17 cellular contexts compared by ENCODE assay signal in genomic region chr20:37853823-37854375, GRCh38.
A peak's percentile ranks its signal among the peaks of the same experiment; 100 is the strongest.
DNase-seq lines count a peak whose midpoint lies in the region; ATAC-seq lines count a peak whose summit lies in the region.
"Had no signal": no experiment of that assay in that cellular context is flagged by ENCODE, and none has a peak within 500 bp of the region (broad histone marks: within the 10 kb centered on the region; RNA-seq: fewer than 3 reads in every experiment).

No MANE protein-coding gene starts in this region.

- H3K4me1 Mint-ChIP-seq in T-helper 2 cell treated with Interferon-gamma antibody and Interleukin-4, amounts not matched to agents 5 μg/mL and 100 μg/mL, for 36 hours (ENCODE audit: low read depth) = peaks cover 2% of the 10 kb centered on the region

- no peaks in the 10 kb centered on the region for H3K9me3 Mint-ChIP-seq in T-helper 2 cell treated with Interferon-gamma antibody and Interleukin-4, amounts not matched to agents 5 μg/mL and 100 μg/mL, for 36 hours
- H3K9me3 Mint-ChIP-seq: activated CD8-positive, alpha-beta T cell treated with anti-CD3 and anti-CD28 coated beads for 36 hours; activated naive CD4-positive, alpha-beta T cell treated with anti-CD3 and anti-CD28 coated beads for 36 hours; nephron had no signal

- H3K4me3 Mint-ChIP-seq in T-helper 2 cell treated with Interferon-gamma antibody and Interleukin-4, amounts not matched to agents 5 μg/mL and 100 μg/mL, for 36 hours = no peak overlapping the region
- H3K4me3 Mint-ChIP-seq: activated CD8-positive, alpha-beta T cell treated with anti-CD3 and anti-CD28 coated beads for 36 hours; activated naive CD4-positive, alpha-beta T cell treated with anti-CD3 and anti-CD28 coated beads for 36 hours; brain; nephron had no signal

- no peaks in the 10 kb centered on the region for H3K27me3 Mint-ChIP-seq in T-helper 2 cell treated with Interferon-gamma antibody and Interleukin-4, amounts not matched to agents 5 μg/mL and 100 μg/mL, for 36 hours (ENCODE audit: low read depth)
- H3K27me3 Mint-ChIP-seq: activated CD8-positive, alpha-beta T cell treated with anti-CD3 and anti-CD28 coated beads for 36 hours had no signal

- peaks cover 12% of the 10 kb centered on the region for H3K36me3 Mint-ChIP-seq in T-helper 2 cell treated with Interferon-gamma antibody and Interleukin-4, amounts not matched to agents 5 μg/mL and 100 μg/mL, for 36 hours (ENCODE audit: low read depth)

- peak; percentile 80 for ATAC-seq in GM18502 (IDR thresholded peaks at IDR 0.05; ENCODE audit: poor library complexity, unreplicated experiment)
- peak; percentile 65 for ATAC-seq in GM19452 (IDR thresholded peaks at IDR 0.05; ENCODE audit: unreplicated experiment)
- ATAC-seq in HG02798 (IDR thresholded peaks at IDR 0.05; ENCODE audit: poor library complexity, unreplicated experiment) = peak; percentile 78
- ATAC-seq: activated CD8-positive, alpha-beta T cell treated with anti-CD3 and anti-CD28 coated beads for 36 hours had no signal

- peak overlapping the region; percentile 4 for H3K27ac Mint-ChIP-seq in T-helper 2 cell treated with Interferon-gamma antibody and Interleukin-4, amounts not matched to agents 5 μg/mL and 100 μg/mL, for 36 hours
- H3K27ac Mint-ChIP-seq: activated CD8-positive, alpha-beta T cell treated with anti-CD3 and anti-CD28 coated beads for 36 hours; activated naive CD4-positive, alpha-beta T cell treated with anti-CD3 and anti-CD28 coated beads for 36 hours; nephron had no signal

- DNase-seq in T-helper 2 cell treated with Interferon-gamma antibody and Interleukin-4, amounts not matched to agents 5 μg/mL and 100 μg/mL, for 36 hours (ENCODE audit: low spot score) = no peak
- DNase-seq in hepatic stellate cell (ENCODE audit: low spot score) (no peak), NCI-H510A (lab: John Stamatoyannopoulos, UW) (no peak), activated gamma-delta T cell treated with Interleukin-2 at 50 U/mL for 16 hours (no peak)
- no peak for DNase-seq in stimulated activated CD4-positive, alpha-beta T cell treated with anti-CD3 and anti-CD28 coated beads, Interleukin-1b, Interleukin-23, amount 100 ng/mL, for 48 hours
- DNase-seq: activated CD8-positive, alpha-beta T cell treated with anti-CD3 and anti-CD28 coated beads for 36 hours; activated naive CD4-positive, alpha-beta T cell treated with anti-CD3 and anti-CD28 coated beads for 36 hours; AML-193; NCI-H2081 treated with DMSO at 0.1 percent for 48 hours; stimulated activated CD4-positive, alpha-beta T cell treated with anti-CD3 and anti-CD28 coated beads, Interleukin-2, amount 100 ng/mL, for 24 hours; stimulated activated CD8-positive, alpha-beta memory T cell treated with anti-CD3 and anti-CD28 coated beads, Interleukin-4, amount 100 ng/mL, for 48 hours; upper lobe of left lung had no signal
